Comparison of ENCODE assay signal across 16 cellular contexts in genomic region chr10:119241066-119241465, GRCh38.
"Had no signal": no experiment of that assay in that cellular context is flagged by ENCODE, and none has a peak within 500 bp of the region (broad histone marks: within the 10 kb centered on the region; RNA-seq: fewer than 3 reads in every experiment).

No MANE protein-coding gene starts in this region.

- H3K27me3 Mint-ChIP-seq: activated B cell treated with CpG ODN at 0.5 μM for 24 hours; activated CD4-positive, alpha-beta memory T cell treated with anti-CD3 and anti-CD28 coated beads for 36 hours; activated naive CD8-positive, alpha-beta T cell; effector memory CD8-positive, alpha-beta T cell; memory B cell; naive thymus-derived CD4-positive, alpha-beta T cell; stimulated activated naive CD8-positive, alpha-beta T cell treated with anti-CD3 and anti-CD28 coated beads, Interleukin-15, Interleukin-2, amounts not matched to agents 100 ng/mL and 50 ng/mL, for 24 hours; T-cell had no signal

- H3K4me3 ChIP-seq: pancreas, transverse colon had no signal

- H3K27ac Mint-ChIP-seq: activated B cell treated with CpG ODN at 0.5 μM for 24 hours; activated CD4-positive, alpha-beta memory T cell treated with anti-CD3 and anti-CD28 coated beads for 36 hours; activated naive CD8-positive, alpha-beta T cell; effector memory CD8-positive, alpha-beta T cell; memory B cell; stimulated activated naive CD8-positive, alpha-beta T cell treated with anti-CD3 and anti-CD28 coated beads, Interleukin-15, Interleukin-2, amounts not matched to agents 100 ng/mL and 50 ng/mL, for 24 hours; T-cell had no signal

- H3K4me3 Mint-ChIP-seq: activated B cell treated with CpG ODN at 0.5 μM for 24 hours; activated CD4-positive, alpha-beta memory T cell treated with anti-CD3 and anti-CD28 coated beads for 36 hours; activated naive CD8-positive, alpha-beta T cell; effector memory CD8-positive, alpha-beta T cell; memory B cell; naive thymus-derived CD4-positive, alpha-beta T cell; stimulated activated naive CD8-positive, alpha-beta T cell treated with anti-CD3 and anti-CD28 coated beads, Interleukin-15, Interleukin-2, amounts not matched to agents 100 ng/mL and 50 ng/mL, for 24 hours; T-cell had no signal

- H3K27me3 ChIP-seq: neutrophil, pancreas, transverse colon had no signal

- ATAC-seq: effector memory CD8-positive, alpha-beta T cell; naive thymus-derived CD4-positive, alpha-beta T cell; pancreas; T-cell had no signal

- H3K4me1 ChIP-seq: pancreas had no signal

- H3K9me3 Mint-ChIP-seq: activated B cell treated with CpG ODN at 0.5 μM for 24 hours; effector memory CD8-positive, alpha-beta T cell; memory B cell; stimulated activated naive CD8-positive, alpha-beta T cell treated with anti-CD3 and anti-CD28 coated beads, Interleukin-15, Interleukin-2, amounts not matched to agents 100 ng/mL and 50 ng/mL, for 24 hours; T-cell had no signal

- H3K9me3 ChIP-seq: neutrophil, pancreas, transverse colon had no signal

- DNase-seq: activated B cell treated with CpG ODN at 0.5 μM for 24 hours; activated CD4-positive, alpha-beta memory T cell treated with anti-CD3 and anti-CD28 coated beads for 36 hours; activated CD4-positive, alpha-beta T cell treated with anti-CD3 and anti-CD28 coated beads for 4 hours; dermis blood vessel endothelial cell; effector memory CD8-positive, alpha-beta T cell; foreskin fibroblast; hippocampal formation; islet precursor cell; naive thymus-derived CD4-positive, alpha-beta T cell; pancreas; T-cell; transverse colon had no signal

- H3K36me3 Mint-ChIP-seq: activated CD4-positive, alpha-beta memory T cell treated with anti-CD3 and anti-CD28 coated beads for 36 hours; activated naive CD8-positive, alpha-beta T cell; memory B cell had no signal

- H3K27ac ChIP-seq: neutrophil, pancreas, transverse colon had no signal

- H3K36me3 ChIP-seq: neutrophil, pancreas, transverse colon had no signal
